8 cellular contexts compared by ENCODE assay signal in genomic region chr3:184175506-184175905, GRCh38. TPM values are rescaled to one million over a fixed set of nuclear protein-coding genes. Genes with fewer than 3 reads are reported as not detected.
A peak's percentile ranks its signal among the peaks of the same experiment; 100 is the strongest.
DNase-seq lines count a peak whose midpoint lies in the region; ATAC-seq and TF ChIP-seq lines count a peak whose summit lies in the region.

No MANE protein-coding gene starts in this region.

- CTCF ChIA-PET in activated CD8-positive, alpha-beta memory T cell treated with anti-CD3 and anti-CD28 coated beads, Interleukin-2, amount 10 ng/mL, durations not matched to agents 7 days and 5 days (lab: Charles Lee): interaction anchor here (0.7 to 2.4 kb wide), 3 partner anchors 8 to 47 kb away, joined by 3 to 7 read pairs (median 6); no protein-coding TSS in a partner anchor
- CTCF ChIA-PET in GM10248 (lab: Yijun Ruan, JAX): no interaction called here

- H3K27ac ChIP-seq in ascending aorta: peak overlapping the region; percentile 91 to 96
- peak overlapping the region; percentile 83 to 88 for H3K27ac ChIP-seq in left lung
- no peak overlapping the region for H3K27ac ChIP-seq in thymus (ENCODE audit: low read depth)

- intact Hi-C loops in ascending aorta (cut with DNase I) (loop anchor here (10.0 kb wide), 1 partner anchor 291 kb away; the partner anchor contains the start of gene PARL), left lung (cut with DNase I) (no loop called here), head of caudate nucleus (cut with DNase I) (no loop called here)

- peaks cover 45 to 52% of the 10 kb centered on the region in 2 donors for H3K36me3 ChIP-seq in ascending aorta
- peaks cover 6 to 58% of the 10 kb centered on the region in 2 donors for H3K36me3 ChIP-seq in left lung
- H3K36me3 ChIP-seq in thymus (ENCODE audit: control insufficient read depth, insufficient read depth): peaks cover 46% of the 10 kb centered on the region

- POLR2A ChIA-PET in GM10248 (lab: Yijun Ruan, JAX): no interaction called here

- no peak for TF ChIP-seq CTCF in ascending aorta (IDR thresholded peaks at IDR 0.05)
- TF ChIP-seq CTCF in left lung (IDR thresholded peaks at IDR 0.05): no peak
- TF ChIP-seq CTCF in GM10248 (IDR thresholded peaks at IDR 0.05; ENCODE audit: control extremely low read depth, extremely low read depth, low read depth, missing control alignments): no peak

- H3K4me3 Mint-ChIP-seq in activated CD8-positive, alpha-beta memory T cell treated with anti-CD3 and anti-CD28 coated beads, Interleukin-2, amount 10 ng/mL, durations not matched to agents 7 days and 5 days: peak overlapping the region; percentile 95

- no peaks in the 10 kb centered on the region for H3K27me3 Mint-ChIP-seq in activated CD8-positive, alpha-beta memory T cell treated with anti-CD3 and anti-CD28 coated beads, Interleukin-2, amount 10 ng/mL, durations not matched to agents 7 days and 5 days

- no peak for ATAC-seq in activated CD8-positive, alpha-beta memory T cell treated with anti-CD3 and anti-CD28 coated beads, Interleukin-2, amount 10 ng/mL, durations not matched to agents 7 days and 5 days
- ATAC-seq in left lung: no peak

- H3K36me3 Mint-ChIP-seq in activated CD8-positive, alpha-beta memory T cell treated with anti-CD3 and anti-CD28 coated beads, Interleukin-2, amount 10 ng/mL, durations not matched to agents 7 days and 5 days: peaks cover 15% of the 10 kb centered on the region

- H3K4me1 Mint-ChIP-seq in activated CD8-positive, alpha-beta memory T cell treated with anti-CD3 and anti-CD28 coated beads, Interleukin-2, amount 10 ng/mL, durations not matched to agents 7 days and 5 days: peaks cover 27% of the 10 kb centered on the region

- H3K4me1 ChIP-seq in ascending aorta (peaks cover 11 to 18% of the 10 kb centered on the region in 2 donors), left lung (peaks cover 19 to 52% of the 10 kb centered on the region in 2 donors), thymus (ENCODE audit: control insufficient read depth, insufficient read depth, low read length) (peaks cover 16% of the 10 kb centered on the region)

- no peaks in the 10 kb centered on the region for H3K9me3 ChIP-seq in ascending aorta
- no peaks in the 10 kb centered on the region for H3K9me3 ChIP-seq in left lung
- H3K9me3 ChIP-seq in thymus (ENCODE audit: control insufficient read depth): no peaks in the 10 kb centered on the region

- H3K4me3 ChIP-seq in ascending aorta: peak overlapping the region; percentile 96 to 97
- H3K4me3 ChIP-seq in left lung: peak overlapping the region; percentile 95 to 99
- peak overlapping the region; percentile 84 for H3K4me3 ChIP-seq in thymus (ENCODE audit: low read length)

- WGBS in thymus: 41% methylated on average over 8 of the region's 8 CpGs

- peak overlapping the region; percentile 90 for H3K27ac Mint-ChIP-seq in activated CD8-positive, alpha-beta memory T cell treated with anti-CD3 and anti-CD28 coated beads, Interleukin-2, amount 10 ng/mL, durations not matched to agents 7 days and 5 days

- H3K27me3 ChIP-seq in ascending aorta (no peaks in the 10 kb centered on the region), left lung (no peaks in the 10 kb centered on the region), thymus (ENCODE audit: control insufficient read depth, insufficient read depth) (no peaks in the 10 kb centered on the region)

- no peaks in the 10 kb centered on the region for H3K9me3 Mint-ChIP-seq in activated CD8-positive, alpha-beta memory T cell treated with anti-CD3 and anti-CD28 coated beads, Interleukin-2, amount 10 ng/mL, durations not matched to agents 7 days and 5 days (ENCODE audit: low read depth)

- DNase-seq in activated CD8-positive, alpha-beta memory T cell treated with anti-CD3 and anti-CD28 coated beads, Interleukin-2, amount 10 ng/mL, durations not matched to agents 7 days and 5 days: no peak
- no peak for DNase-seq in activated CD8-positive, alpha-beta memory T cell treated with anti-CD3 and anti-CD28 coated beads, Interleukin-2, amount 50 U/mL, for 48 hours
- DNase-seq in ascending aorta (ENCODE audit: low spot score in 2 of 2) (no peak), left lung (no peak), GM10248 (ENCODE audit: extremely low spot score) (no peak), head of caudate nucleus (no peak), hepatic stellate cell (ENCODE audit: low spot score) (no peak)

RNA-seq across cellular contexts. Expression of gene AP2M1, which starts 0.9 kb away (rescaled TPM):
- 100 to 1,000 TPM; 218 to 230 TPM for total RNA-seq in activated CD8-positive, alpha-beta memory T cell treated with anti-CD3 and anti-CD28 coated beads, Interleukin-2, amount 10 ng/mL, durations not matched to agents 7 days and 5 days
- 101 TPM for total RNA-seq in ascending aorta
- 100 to 1,000 TPM; 296 to 347 TPM for total RNA-seq in left lung
- polyA plus RNA-seq in thymus: 165 TPM

RNA-seq across cellular contexts. Expression of gene ABCF3, which starts 10.5 kb away (rescaled TPM):
- 10 to 100 TPM; 57.6 to 60.2 TPM for total RNA-seq in activated CD8-positive, alpha-beta memory T cell treated with anti-CD3 and anti-CD28 coated beads, Interleukin-2, amount 10 ng/mL, durations not matched to agents 7 days and 5 days
- 93.3 TPM for total RNA-seq in ascending aorta
- total RNA-seq in left lung: 10 to 100 TPM; 63.3 to 69.9 TPM
- polyA plus RNA-seq in thymus: 60.6 TPM

RNA-seq across cellular contexts. Expression of gene DVL3, which starts 20.3 kb away (rescaled TPM):
- 10 to 100 TPM; 42.6 to 44.2 TPM for total RNA-seq in activated CD8-positive, alpha-beta memory T cell treated with anti-CD3 and anti-CD28 coated beads, Interleukin-2, amount 10 ng/mL, durations not matched to agents 7 days and 5 days
- total RNA-seq in ascending aorta (36.6 TPM), left lung (10 to 100 TPM; 62.5 to 72.6 TPM)
- 26.0 TPM for polyA plus RNA-seq in thymus

RNA-seq across cellular contexts. Expression of gene EIF2B5, which starts 40.3 kb away (rescaled TPM):
- total RNA-seq in activated CD8-positive, alpha-beta memory T cell treated with anti-CD3 and anti-CD28 coated beads, Interleukin-2, amount 10 ng/mL, durations not matched to agents 7 days and 5 days: 10 to 100 TPM; 52.2 to 61.6 TPM
- total RNA-seq in ascending aorta (24.7 TPM), left lung (10 to 100 TPM; 32.2 to 44.5 TPM)
- polyA plus RNA-seq in thymus: 47.3 TPM

RNA-seq across cellular contexts. Expression of gene VWA5B2, which starts 53.9 kb away (rescaled TPM):
- total RNA-seq in activated CD8-positive, alpha-beta memory T cell treated with anti-CD3 and anti-CD28 coated beads, Interleukin-2, amount 10 ng/mL, durations not matched to agents 7 days and 5 days: not detected
- total RNA-seq in ascending aorta (0.32 TPM), left lung (under 1 TPM in 1 of 2 donors, not detected in 1; 0.31 TPM)
- 0.23 TPM for polyA plus RNA-seq in thymus
